17 cellular contexts compared by ENCODE assay signal in genomic region chr20:53954734-53955658, GRCh38.
"Had no signal": no experiment of that assay in that cellular context is flagged by ENCODE, and none has a peak within 500 bp of the region (broad histone marks: within the 10 kb centered on the region; RNA-seq: fewer than 3 reads in every experiment).

No MANE protein-coding gene starts in this region.

- H3K27ac ChIP-seq: RWPE1 had no signal

- H3K4me3 ChIP-seq: MG63 had no signal

- H3K9me3 ChIP-seq: SK-N-SH had no signal

- H3K4me2 ChIP-seq: SK-N-SH had no signal

- H3K27me3 ChIP-seq: MG63 had no signal

- H3K36me3 ChIP-seq: MG63 had no signal

- DNase-seq: KBM-7, MG63, NCI-H1092 treated with DMSO at 0.1 percent for 48 hours, NCI-H1436, NCI-H1694, NCI-H187 treated with DMSO at 0.1 percent for 48 hours, NCI-H2029 treated with DMSO at 0.1 percent for 48 hours, NCI-H2171 treated with DMSO at 0.1 percent for 48 hours, NCI-H345, NCI-H446 treated with DMSO at 0.1 percent for 48 hours, NCI-H524, NCI-H526 treated with DMSO at 0.1 percent for 48 hours, NCI-H774, SHP77, SK-N-SH, T-helper 1 cell had no signal
